1 cellular context compared by ENCODE assay signal in the genomic region with DNA sequence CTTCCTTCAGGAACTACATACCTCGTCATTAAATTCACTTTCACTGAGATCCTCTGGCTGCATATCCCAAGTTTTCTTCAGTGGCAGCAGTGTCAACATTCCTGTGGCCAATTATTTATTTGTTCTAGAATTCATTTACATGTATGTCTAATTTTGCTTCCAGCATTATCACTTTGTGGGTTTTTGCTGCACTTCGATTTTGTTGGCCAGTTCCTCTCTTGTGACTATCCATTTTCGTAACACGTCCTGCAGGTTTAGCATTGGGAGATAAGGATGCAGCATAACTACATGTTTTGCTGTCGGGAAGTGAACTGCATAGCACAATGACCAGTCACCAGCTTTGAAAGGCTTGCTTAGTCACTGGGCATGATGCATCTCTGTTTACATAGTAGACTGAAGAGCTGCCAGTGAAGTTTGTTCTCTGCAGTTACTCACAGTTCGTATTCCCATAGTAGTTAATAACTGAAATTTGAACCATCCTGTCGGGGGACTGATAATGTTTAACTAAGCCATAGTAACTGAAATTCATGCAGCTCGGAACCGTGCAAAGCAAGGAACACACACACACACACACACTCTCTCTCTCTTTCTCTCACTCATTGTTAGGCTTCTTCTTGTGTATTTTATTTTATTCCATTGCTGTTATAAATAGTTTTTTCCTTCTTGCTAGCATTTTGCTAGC.
A peak's percentile ranks its signal among the peaks of the same experiment; 100 is the strongest.
TF ChIP-seq lines count a peak whose summit lies in the region.

No MANE protein-coding gene starts in this region.

TF ChIP-seq in SK-N-SH, 30 proteins besides CTCF, POLR2A, EP300 and RAD21 (continued from another document):
- TF ChIP-seq PBX3 (IDR thresholded peaks at IDR 0.05) (peak; percentile 84), TCF12 (IDR thresholded peaks at IDR 0.05) (peak; percentile 86), ELF1 (IDR thresholded peaks at IDR 0.05) (0 out of 2 replicates have a peak, but pooled peaks have one; percentile 12), FOXM1 (IDR thresholded peaks at IDR 0.05; ENCODE audit: low read depth) (peak; percentile 77), MEF2A (IDR thresholded peaks at IDR 0.05; ENCODE audit: borderline replicate concordance, low read depth) (peak; percentile 32; the same call in 1 of the 2 replicates), FOSL2 (IDR thresholded peaks at IDR 0.05; ENCODE audit: borderline replicate concordance, low read depth) (peak; percentile 99), MAX (IDR thresholded peaks at IDR 0.05; ENCODE audit: low read depth) (peak; percentile 70), SMC3 (IDR thresholded peaks at IDR 0.05; ENCODE audit: low read depth, low read length) (no peak)
- TF ChIP-seq, protein P1, sequence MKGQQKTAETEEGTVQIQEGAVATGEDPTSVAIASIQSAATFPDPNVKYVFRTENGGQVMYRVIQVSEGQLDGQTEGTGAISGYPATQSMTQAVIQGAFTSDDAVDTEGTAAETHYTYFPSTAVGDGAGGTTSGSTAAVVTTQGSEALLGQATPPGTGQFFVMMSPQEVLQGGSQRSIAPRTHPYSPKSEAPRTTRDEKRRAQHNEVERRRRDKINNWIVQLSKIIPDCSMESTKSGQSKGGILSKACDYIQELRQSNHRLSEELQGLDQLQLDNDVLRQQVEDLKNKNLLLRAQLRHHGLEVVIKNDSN (IDR thresholded peaks at IDR 0.05; ENCODE audit: borderline replicate concordance, low read depth), result no peak
- TF ChIP-seq, protein P2, sequence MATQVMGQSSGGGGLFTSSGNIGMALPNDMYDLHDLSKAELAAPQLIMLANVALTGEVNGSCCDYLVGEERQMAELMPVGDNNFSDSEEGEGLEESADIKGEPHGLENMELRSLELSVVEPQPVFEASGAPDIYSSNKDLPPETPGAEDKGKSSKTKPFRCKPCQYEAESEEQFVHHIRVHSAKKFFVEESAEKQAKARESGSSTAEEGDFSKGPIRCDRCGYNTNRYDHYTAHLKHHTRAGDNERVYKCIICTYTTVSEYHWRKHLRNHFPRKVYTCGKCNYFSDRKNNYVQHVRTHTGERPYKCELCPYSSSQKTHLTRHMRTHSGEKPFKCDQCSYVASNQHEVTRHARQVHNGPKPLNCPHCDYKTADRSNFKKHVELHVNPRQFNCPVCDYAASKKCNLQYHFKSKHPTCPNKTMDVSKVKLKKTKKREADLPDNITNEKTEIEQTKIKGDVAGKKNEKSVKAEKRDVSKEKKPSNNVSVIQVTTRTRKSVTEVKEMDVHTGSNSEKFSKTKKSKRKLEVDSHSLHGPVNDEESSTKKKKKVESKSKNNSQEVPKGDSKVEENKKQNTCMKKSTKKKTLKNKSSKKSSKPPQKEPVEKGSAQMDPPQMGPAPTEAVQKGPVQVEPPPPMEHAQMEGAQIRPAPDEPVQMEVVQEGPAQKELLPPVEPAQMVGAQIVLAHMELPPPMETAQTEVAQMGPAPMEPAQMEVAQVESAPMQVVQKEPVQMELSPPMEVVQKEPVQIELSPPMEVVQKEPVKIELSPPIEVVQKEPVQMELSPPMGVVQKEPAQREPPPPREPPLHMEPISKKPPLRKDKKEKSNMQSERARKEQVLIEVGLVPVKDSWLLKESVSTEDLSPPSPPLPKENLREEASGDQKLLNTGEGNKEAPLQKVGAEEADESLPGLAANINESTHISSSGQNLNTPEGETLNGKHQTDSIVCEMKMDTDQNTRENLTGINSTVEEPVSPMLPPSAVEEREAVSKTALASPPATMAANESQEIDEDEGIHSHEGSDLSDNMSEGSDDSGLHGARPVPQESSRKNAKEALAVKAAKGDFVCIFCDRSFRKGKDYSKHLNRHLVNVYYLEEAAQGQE (IDR thresholded peaks at IDR 0.05; ENCODE audit: low read depth, low read length), result peak; percentile 67; the same call in 1 of the 2 replicates
